ENCODE assay signal across 15 cellular contexts in the genomic region with DNA sequence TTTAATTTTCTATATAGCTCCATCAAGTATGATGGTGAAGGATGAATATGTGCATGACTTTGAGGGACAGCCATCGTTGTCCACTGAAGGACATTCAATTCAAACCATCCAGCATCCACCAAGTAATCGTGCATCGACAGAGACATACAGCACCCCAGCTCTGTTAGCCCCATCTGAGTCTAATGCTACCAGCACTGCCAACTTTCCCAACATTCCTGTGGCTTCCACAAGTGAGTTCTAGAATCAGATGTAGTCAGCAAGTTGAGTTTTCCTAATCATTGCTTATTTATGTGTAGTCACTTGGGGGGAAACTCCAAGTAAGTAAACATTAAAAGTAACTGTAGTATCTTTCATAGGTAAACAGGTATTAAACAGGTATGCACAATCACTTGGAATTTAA. TPM values are rescaled to one million over a fixed set of nuclear protein-coding genes. Genes with fewer than 3 reads are reported as not detected.
DNase-seq lines count a peak whose midpoint lies in the region; TF ChIP-seq lines count a peak whose summit lies in the region.
"Had no signal": no experiment of that assay in that cellular context is flagged by ENCODE, and none has a peak within 500 bp of the region (broad histone marks: within the 10 kb centered on the region; RNA-seq: fewer than 3 reads in every experiment).

No MANE protein-coding gene starts in this region.

- DNase-seq in GM03348 (ENCODE audit: low spot score) (peak; percentile 31), RPMI7951 (ENCODE audit: low read depth) (peak; percentile 5), fibroblast of mammary gland (ENCODE audit: low read depth) (peak; percentile 45), NCI-H2196 (lab: John Stamatoyannopoulos, UW; ENCODE audit: unreplicated experiment) (no peak), NCI-H748 (lab: John Stamatoyannopoulos, UW; ENCODE audit: unreplicated experiment) (no peak), T-helper 9 cell (no peak)
- no peak for DNase-seq in activated effector memory CD4-positive, alpha-beta T cell treated with anti-CD3 and anti-CD28 coated beads, Interleukin-2, amount 50 U/mL, for 16 hours
- DNase-seq: Caco-2, DMS79, GDM1, NCI-H187 treated with DMSO at 0.1 percent for 48 hours, NCI-H510A, Peyer's patch, SHP77 treated with DMSO at 0.1 percent for 48 hours had no signal

- H3K4me3 ChIP-seq in fibroblast of mammary gland (ENCODE audit: control insufficient read depth, low read depth, low read length): no peak overlapping the region
- H3K4me3 ChIP-seq: HAP-1, Peyer's patch had no signal

- TF ChIP-seq CTCF in fibroblast of mammary gland (conservative IDR thresholded peaks at IDR 0.05; ENCODE audit: control insufficient read depth, insufficient read depth, low read depth, low read length): no peak

RNA-seq across cellular contexts. Expression of a gene that starts 24.8 kb away (rescaled TPM):
- total RNA-seq in RPMI7951 (2014; rRNA removed; shearing (Covaris generic)): 45.8 and 57.2 TPM in 2 replicates

Comparison
In these comparisons a context has a peak if more than half of its experiments do, and no peak if none do; other contexts are left out.
1. DNase-seq: peak in GM03348 (single experiment), RPMI7951 (single experiment) and fibroblast of mammary gland (single experiment); none in NCI-H2196 (single experiment), activated effector memory CD4-positive, alpha-beta T cell treated with anti-CD3 and anti-CD28 coated beads, Interleukin-2, amount 50 U/mL, for 16 hours (single experiment), NCI-H748 (single experiment) and T-helper 9 cell (single experiment).